ENCODE assay signal across 8 cellular contexts in the genomic region with DNA sequence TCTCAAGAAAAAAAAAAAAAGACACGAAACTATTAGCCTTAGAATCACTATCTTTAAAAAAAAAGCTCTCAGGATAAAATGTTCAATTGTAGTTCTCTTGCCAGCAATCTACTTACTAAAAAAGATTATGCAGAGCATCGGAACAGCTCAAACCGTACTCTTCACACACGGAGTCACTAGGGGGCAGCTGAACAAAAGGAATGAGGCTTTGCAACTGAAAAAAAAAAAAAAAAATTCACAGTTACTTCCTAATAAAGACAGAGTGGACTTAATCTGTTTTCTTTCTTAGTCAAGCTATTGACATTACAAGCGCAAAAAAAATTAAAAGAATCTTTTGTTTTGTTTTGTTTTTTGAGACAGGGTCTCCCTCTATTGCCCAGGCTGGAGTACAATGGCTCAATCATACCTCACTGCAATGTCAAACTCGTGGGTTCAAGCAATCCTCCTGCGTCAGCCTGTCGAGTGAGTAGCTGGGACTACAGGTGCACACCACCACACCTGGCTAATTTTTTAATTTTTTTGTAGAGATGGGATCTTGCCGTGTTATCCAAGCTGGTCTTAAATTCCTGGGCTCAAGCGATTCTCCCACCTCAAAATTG. TPM values are rescaled to one million over a fixed set of nuclear protein-coding genes. Genes with fewer than 3 reads are reported as not detected.
DNase-seq lines count a peak whose midpoint lies in the region; ATAC-seq and TF ChIP-seq lines count a peak whose summit lies in the region.

No MANE protein-coding gene starts in this region.

- H3K9me2 ChIP-seq in PC-3 (replicated peaks; ENCODE audit: low read length), result no peaks in the 10 kb centered on the region

- H3K4me2 ChIP-seq in DND-41 (ENCODE audit: insufficient read depth, low read length) (no peak overlapping the region), PC-3 (ENCODE audit: low read length) (no peak overlapping the region)

- H3K27ac ChIP-seq in DND-41 (ENCODE audit: low read length) (no peak overlapping the region), PC-3 (ENCODE audit: low read length) (no peak overlapping the region), heart right ventricle (no peak overlapping the region)

- H3K79me2 ChIP-seq in DND-41 (ENCODE audit: insufficient read depth, low read length), result no peaks in the 10 kb centered on the region
- no peaks in the 10 kb centered on the region for H3K79me2 ChIP-seq in PC-3 (ENCODE audit: low read length)

- WGBS in heart right ventricle, 2 donors, result 56 to 60% methylated on average over 10 of the region's 10 CpGs

- peaks cover 57% of the 10 kb centered on the region for H3K36me3 ChIP-seq in DND-41 (ENCODE audit: insufficient read depth, low read length)
- H3K36me3 ChIP-seq in PC-3 (ENCODE audit: low read depth, low read length), result peaks cover 9% of the 10 kb centered on the region
- peaks cover 0 to 97% (median 55%) of the 10 kb centered on the region in 9 donors for H3K36me3 ChIP-seq in heart right ventricle

- intact Hi-C loops in PC-3 (cut with micrococcal nuclease) (loop anchor here (1.0 kb wide), 1 partner anchor 326 kb away; no protein-coding TSS in a partner anchor), heart right ventricle (cut with DNase I) (loop anchor here in 5 of 10 donors (5.0 to 10.0 kb wide), 5 partner anchors 47 to 437 kb away; no protein-coding TSS in a partner anchor), sciatic nerve (cut with DNase I) (loop anchor here (10.0 kb wide), 1 partner anchor 327 kb away; no protein-coding TSS in a partner anchor)

- CTCF ChIA-PET in PC-3 (lab: Charles Lee), result interaction anchor here (0.6 to 1.3 kb wide), 18 partner anchors 13 to 445 kb away, joined by 3 to 11 read pairs (median 5); no protein-coding TSS in a partner anchor

- TF ChIP-seq CTCF in DND-41 (IDR thresholded peaks at IDR 0.05; ENCODE audit: borderline replicate concordance, extremely low read depth, low read length, poor library complexity, severe bottlenecking), result peak; percentile 69
- TF ChIP-seq CTCF in PC-3 (conservative IDR thresholded peaks at IDR 0.05; ENCODE audit: low read depth, low read length), result peak; percentile 81
- TF ChIP-seq CTCF in heart right ventricle (IDR thresholded peaks at IDR 0.05), result peak; percentile 24 to 76 (median 67)

- H3K4me3 ChIP-seq in DND-41 (ENCODE audit: low read depth in 1 of 2, low read length in 2 of 2), result no peak overlapping the region
- H3K4me3 ChIP-seq in Jurkat, Clone E6-1 (ENCODE audit: low read length), result no peak overlapping the region
- H3K4me3 ChIP-seq in PC-3 (ENCODE audit: low read length), result no peak overlapping the region
- no peak overlapping the region for H3K4me3 ChIP-seq in heart right ventricle

- H3K4me1 ChIP-seq in DND-41 (ENCODE audit: insufficient read depth, low read length) (no peaks in the 10 kb centered on the region), PC-3 (ENCODE audit: insufficient read depth, low read length) (peaks cover 13% of the 10 kb centered on the region), heart right ventricle (peaks cover 0 to 5% (median 0%) of the 10 kb centered on the region in 9 donors)

- no TSS peak for BruUV-seq in PC-3 (replicated peaks; lab: Mats Ljungman, UMichigan)

- no peaks in the 10 kb centered on the region for H3F3A ChIP-seq in PC-3 (ENCODE audit: low read length, unreplicated experiment)

- H3K27me3 ChIP-seq in DND-41 (ENCODE audit: insufficient read depth, low read length, poor library complexity) (no peaks in the 10 kb centered on the region), PC-3 (ENCODE audit: low read length) (no peaks in the 10 kb centered on the region), heart right ventricle (no peaks in the 10 kb centered on the region)

- H4K20me1 ChIP-seq in DND-41 (ENCODE audit: insufficient read depth, low read length), result no peaks in the 10 kb centered on the region
- no peaks in the 10 kb centered on the region for H4K20me1 ChIP-seq in PC-3 (ENCODE audit: low read length)

- H3K9ac ChIP-seq in DND-41 (ENCODE audit: low read depth, low read length) (no peak overlapping the region), PC-3 (ENCODE audit: low read length) (no peak overlapping the region)

- H3K9me3 ChIP-seq in DND-41 (ENCODE audit: insufficient read depth, low read length, severe bottlenecking) (no peaks in the 10 kb centered on the region), PC-3 (ENCODE audit: low read length) (no peaks in the 10 kb centered on the region), heart right ventricle (no peaks in the 10 kb centered on the region)

- DNase-seq in DND-41 (peak; percentile 47), PC-3 (peak; percentile 72), amniotic epithelial cell (ENCODE audit: low read depth) (peak; percentile 64), heart right ventricle (peak in 1 of 2 donors; percentile 60), sciatic nerve (ENCODE audit: low spot score) (no peak)
- DNase-seq in Jurkat, Clone E6-1 (ENCODE audit: low read depth, low spot score), result peak; percentile 55

- H2AFZ ChIP-seq in DND-41 (ENCODE audit: low read depth, low read length) (no peak overlapping the region), PC-3 (ENCODE audit: low read length) (no peak overlapping the region)

- POLR2A ChIA-PET in PC-3 (lab: Charles Lee; ENCODE audit: unreplicated experiment), result interaction anchor here (0.6 to 0.7 kb wide), 3 partner anchors 13 to 120 kb away, joined by 3 to 7 read pairs (median 5); no protein-coding TSS in a partner anchor

- ATAC-seq in DND-41 (ENCODE audit: insufficient read depth, low read depth), result peak; percentile 67; the same call in 2 of the 3 replicates
- ATAC-seq in PC-3, result peak; percentile 69
- peak in 7 of 8 donors; percentile 53 to 79 (median 75) for ATAC-seq in heart right ventricle
- peak; percentile 83 for ATAC-seq in sciatic nerve
- ATAC-seq in HG03025 (IDR thresholded peaks at IDR 0.05; ENCODE audit: low FRiP score, unreplicated experiment), result no peak
- ATAC-seq in GM21529 (IDR thresholded peaks at IDR 0.05; ENCODE audit: unreplicated experiment), result no peak

RNA-seq across cellular contexts. Expression of a gene that starts 11.5 kb away (rescaled TPM):
- 28.0 TPM for polyA plus RNA-seq in Jurkat, Clone E6-1 (2012; ENCODE audit: insufficient read depth, insufficient read length)
- total RNA-seq in PC-3 (2014; rRNA removed) (14.3 and 16.2 TPM in 2 replicates), heart right ventricle (1 to 10 TPM; 5.1 to 8.9 (median 6.7) TPM), sciatic nerve (9.9 TPM)
- 1 to 10 TPM; 2.9 to 3.0 TPM for polyA plus RNA-seq in heart right ventricle

RNA-seq across cellular contexts. Expression of a gene that starts 11.8 kb away (rescaled TPM):
- 83.7 TPM for polyA plus RNA-seq in Jurkat, Clone E6-1 (2012; ENCODE audit: insufficient read depth, insufficient read length)
- 62.3 and 68.4 TPM in 2 replicates for total RNA-seq in PC-3 (2014; rRNA removed)
- total RNA-seq in heart right ventricle, result 10 to 100 TPM; 41.3 to 76.4 (median 53.8) TPM
- polyA plus RNA-seq in heart right ventricle, result 10 to 100 TPM; 21.8 to 73.8 TPM
- 15.2 TPM for total RNA-seq in sciatic nerve

RNA-seq across cellular contexts. Expression of a gene that starts 26.8 kb away (rescaled TPM):
- not detected for polyA plus RNA-seq in Jurkat, Clone E6-1 (2012; ENCODE audit: insufficient read depth, insufficient read length)
- total RNA-seq in PC-3 (2014; rRNA removed) (not detected in 2 replicates), heart right ventricle (under 1 TPM in 2 of 10 donors, not detected in 8; 0.06 to 0.35 TPM), sciatic nerve (0.27 TPM)
- not detected for polyA plus RNA-seq in heart right ventricle

RNA-seq across cellular contexts. Expression of a gene that starts 33.9 kb away (rescaled TPM):
- polyA plus RNA-seq in Jurkat, Clone E6-1 (2012; ENCODE audit: insufficient read depth, insufficient read length), result 0.70 TPM
- 0.23 and 0.26 TPM in 2 replicates for total RNA-seq in PC-3 (2014; rRNA removed)
- under 1 TPM in 3 of 10 donors, not detected in 7; 0.22 to 0.26 (median 0.25) TPM for total RNA-seq in heart right ventricle
- under 1 TPM in 1 of 2 donors, not detected in 1; 0.13 TPM for polyA plus RNA-seq in heart right ventricle
- total RNA-seq in sciatic nerve, result 0.27 TPM

Comparison
In these comparisons a context has a peak if more than half of its experiments do, and no peak if none do; other contexts are left out.
1. ATAC-seq: peak in DND-41 (single experiment), PC-3 (single experiment), heart right ventricle (7 of 8) and sciatic nerve (single experiment); none in HG03025 (single experiment) and GM21529 (single experiment).
2. Peak in every context shown above with its lines, with median percentiles within 50 percentile points of each other: CTCF ChIP-seq.